In the genomic region with DNA sequence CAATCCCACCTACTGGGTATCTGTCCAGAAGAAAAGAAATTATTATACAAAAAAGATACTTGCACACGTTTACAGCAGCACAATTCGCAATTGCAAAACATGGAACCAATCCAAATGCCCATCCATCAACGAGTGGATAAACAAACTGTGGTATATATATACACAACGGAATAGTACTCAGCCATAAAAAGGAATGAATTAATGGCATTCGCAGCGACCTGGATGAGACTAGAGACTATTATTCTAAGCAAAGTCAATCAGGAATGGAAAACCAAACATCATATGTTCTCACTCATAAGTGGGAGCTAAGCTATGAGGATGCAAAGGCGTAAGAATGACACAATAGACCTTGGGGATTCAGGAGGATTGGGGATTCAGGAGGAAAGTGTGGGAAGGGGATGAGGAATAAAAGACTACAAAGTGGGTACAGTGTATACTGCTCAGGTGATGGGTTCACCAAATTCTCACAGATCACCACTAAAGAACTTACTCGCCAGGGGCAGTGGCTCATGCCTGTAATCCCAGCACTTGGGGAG, we compare ENCODE assay signal across 14 cellular contexts. TPM values are rescaled to one million over a fixed set of nuclear protein-coding genes. Genes with fewer than 3 reads are reported as not detected.
DNase-seq lines count a peak whose midpoint lies in the region; ATAC-seq and TF ChIP-seq lines count a peak whose summit lies in the region.
"Had no signal": no experiment of that assay in that cellular context is flagged by ENCODE, and none has a peak within 500 bp of the region (broad histone marks: within the 10 kb centered on the region; RNA-seq: fewer than 3 reads in every experiment).

No MANE protein-coding gene starts in this region.

- peaks cover 3 to 25% of the 10 kb centered on the region in 2 experiments for H3K36me3 ChIP-seq in SK-N-SH (replicated peaks in 1 of 2; ENCODE audit: control insufficient read depth in 1 of 2, insufficient read depth in 2 of 2, low read length in 1 of 2)

- no peaks in the 10 kb centered on the region for H3F3A ChIP-seq in SK-N-SH (replicated peaks; ENCODE audit: insufficient read depth)

- H3K36me3 Mint-ChIP-seq in activated naive CD8-positive, alpha-beta T cell: peaks cover 2% of the 10 kb centered on the region
- peaks cover 38% of the 10 kb centered on the region for H3K36me3 Mint-ChIP-seq in activated naive CD8-positive, alpha-beta T cell treated with anti-CD3 and anti-CD28 coated beads, Interleukin-2, amount 50 U/mL, for 24 hours (ENCODE audit: low read depth)
- peaks cover 11% of the 10 kb centered on the region for H3K36me3 Mint-ChIP-seq in memory B cell

- POLR2A ChIA-PET in SK-N-SH (lab: Yijun Ruan, JAX): no interaction called here

- TF ChIP-seq CTCF in SK-N-SH (IDR thresholded peaks at IDR 0.05): no peak

- no peaks in the 10 kb centered on the region for H3K9me2 ChIP-seq in SK-N-SH

- H3K9ac ChIP-seq in SK-N-SH: no peak overlapping the region

- peaks cover 100% of the 10 kb centered on the region for H3K79me2 ChIP-seq in SK-N-SH (ENCODE audit: insufficient read depth)

- H2AFZ ChIP-seq in SK-N-SH (ENCODE audit: low read depth): no peak overlapping the region

- H3K4me2 ChIP-seq in SK-N-SH: no peak overlapping the region

- no peaks in the 10 kb centered on the region for H3K9me3 ChIP-seq in SK-N-SH

- peak overlapping the region; percentile 37 for H3K27ac Mint-ChIP-seq in activated naive CD8-positive, alpha-beta T cell
- no peak overlapping the region for H3K27ac Mint-ChIP-seq in activated naive CD8-positive, alpha-beta T cell treated with anti-CD3 and anti-CD28 coated beads, Interleukin-2, amount 50 U/mL, for 24 hours
- peak overlapping the region; percentile 37 for H3K27ac Mint-ChIP-seq in memory B cell
- H3K27ac Mint-ChIP-seq: H9 had no signal

- no peaks in the 10 kb centered on the region for H3K4me1 ChIP-seq in SK-N-SH (ENCODE audit: control insufficient read depth in 1 of 2, insufficient read depth in 2 of 2, low read depth in 1 of 2, low read length in 1 of 2)

- no peak for TF ChIP-seq RAD21 in SK-N-SH (IDR thresholded peaks at IDR 0.05; ENCODE audit: low read length)

- H3K27ac ChIP-seq in SK-N-SH (ENCODE audit: low read depth in 2 of 2, low read length in 1 of 2): no peak overlapping the region
- H3K27ac ChIP-seq: 22Rv1 had no signal

- H3K4me1 Mint-ChIP-seq in activated naive CD8-positive, alpha-beta T cell (ENCODE audit: low read depth): peaks cover 40% of the 10 kb centered on the region
- H3K4me1 Mint-ChIP-seq in activated naive CD8-positive, alpha-beta T cell treated with anti-CD3 and anti-CD28 coated beads, Interleukin-2, amount 50 U/mL, for 24 hours: peaks cover 39% of the 10 kb centered on the region
- peaks cover 17% of the 10 kb centered on the region for H3K4me1 Mint-ChIP-seq in memory B cell
- H3K4me1 Mint-ChIP-seq: H9 had no signal

- no peak for TF ChIP-seq EP300 in SK-N-SH (IDR thresholded peaks at IDR 0.05; ENCODE audit: borderline replicate concordance in 1 of 2, low read depth in 1 of 2, low read length in 1 of 2)

- H3K4me3 ChIP-seq in SK-N-SH (ENCODE audit: low read depth in 2 of 2, low read length in 1 of 2): no peak overlapping the region
- H3K4me3 ChIP-seq: GM12878 had no signal

- CTCF ChIA-PET in SK-N-SH (lab: Yijun Ruan, JAX): no interaction called here

- 86% methylated on average over 8 of the region's 8 CpGs for WGBS in SK-N-SH (ENCODE audit: low lambda C conversion rate)

- H3K9me3 Mint-ChIP-seq in activated naive CD8-positive, alpha-beta T cell (ENCODE audit: low read depth): no peaks in the 10 kb centered on the region
- no peaks in the 10 kb centered on the region for H3K9me3 Mint-ChIP-seq in activated naive CD8-positive, alpha-beta T cell treated with anti-CD3 and anti-CD28 coated beads, Interleukin-2, amount 50 U/mL, for 24 hours
- H3K9me3 Mint-ChIP-seq in memory B cell: no peaks in the 10 kb centered on the region
- H3K9me3 Mint-ChIP-seq: CD14-positive monocyte, H9 had no signal

- peaks cover 92% of the 10 kb centered on the region for H4K20me1 ChIP-seq in SK-N-SH (ENCODE audit: insufficient read depth)

- H3K27me3 Mint-ChIP-seq in activated naive CD8-positive, alpha-beta T cell: no peaks in the 10 kb centered on the region
- no peaks in the 10 kb centered on the region for H3K27me3 Mint-ChIP-seq in activated naive CD8-positive, alpha-beta T cell treated with anti-CD3 and anti-CD28 coated beads, Interleukin-2, amount 50 U/mL, for 24 hours
- no peaks in the 10 kb centered on the region for H3K27me3 Mint-ChIP-seq in memory B cell

- no peak for ATAC-seq in SK-N-SH treated with all-trans-retinoic acid at 6 μM for 48 hours
- no peak for ATAC-seq in activated naive CD8-positive, alpha-beta T cell treated with anti-CD3 and anti-CD28 coated beads, Interleukin-2, amount 50 U/mL, for 24 hours
- no peak for ATAC-seq in memory B cell (ENCODE audit: low read depth)
- ATAC-seq: GM12878 had no signal

- H3K27me3 ChIP-seq in SK-N-SH (ENCODE audit: insufficient read depth): no peaks in the 10 kb centered on the region

- H3K4me3 Mint-ChIP-seq in activated naive CD8-positive, alpha-beta T cell: no peak overlapping the region
- H3K4me3 Mint-ChIP-seq in activated naive CD8-positive, alpha-beta T cell treated with anti-CD3 and anti-CD28 coated beads, Interleukin-2, amount 50 U/mL, for 24 hours: no peak overlapping the region
- no peak overlapping the region for H3K4me3 Mint-ChIP-seq in memory B cell
- H3K4me3 Mint-ChIP-seq: CD14-positive monocyte, H9 had no signal

- DNase-seq in SK-N-SH (no peak), memory B cell (ENCODE audit: low spot score in 2 of 2) (no peak), NCI-H2196 treated with DMSO at 0.1 percent for 48 hours (lab: John Stamatoyannopoulos, UW; ENCODE audit: unreplicated experiment) (no peak), retina (no peak)
- no peak for DNase-seq in activated naive CD8-positive, alpha-beta T cell treated with anti-CD3 and anti-CD28 coated beads, Interleukin-2, amount 50 U/mL, for 24 hours
- DNase-seq: DMS79, GOT3, H9, IMR-90 had no signal

TF ChIP-seq in SK-N-SH treated with all-trans-retinoic acid at 6 μM for 48 hours, 23 proteins besides CTCF, POLR2A, EP300 and RAD21:
- no peak for TF ChIP-seq ZFP30 (CRISPR knock-in tag; IDR thresholded peaks at IDR 0.05)
- peak; percentile 90 for TF ChIP-seq ZNF8 (CRISPR knock-in tag; IDR thresholded peaks at IDR 0.05)

TF ChIP-seq in SK-N-SH, 30 proteins besides CTCF, POLR2A, EP300 and RAD21 (continues in another document):
- TF ChIP-seq FOSL2 (IDR thresholded peaks at IDR 0.05; ENCODE audit: borderline replicate concordance, low read depth): no peak
- no peak for TF ChIP-seq RCOR1 (IDR thresholded peaks at IDR 0.05; ENCODE audit: low read length)
- TF ChIP-seq, protein P1, sequence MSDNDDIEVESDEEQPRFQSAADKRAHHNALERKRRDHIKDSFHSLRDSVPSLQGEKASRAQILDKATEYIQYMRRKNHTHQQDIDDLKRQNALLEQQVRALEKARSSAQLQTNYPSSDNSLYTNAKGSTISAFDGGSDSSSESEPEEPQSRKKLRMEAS (IDR thresholded peaks at IDR 0.05; ENCODE audit: low read depth): no peak
- TF ChIP-seq, protein P2, sequence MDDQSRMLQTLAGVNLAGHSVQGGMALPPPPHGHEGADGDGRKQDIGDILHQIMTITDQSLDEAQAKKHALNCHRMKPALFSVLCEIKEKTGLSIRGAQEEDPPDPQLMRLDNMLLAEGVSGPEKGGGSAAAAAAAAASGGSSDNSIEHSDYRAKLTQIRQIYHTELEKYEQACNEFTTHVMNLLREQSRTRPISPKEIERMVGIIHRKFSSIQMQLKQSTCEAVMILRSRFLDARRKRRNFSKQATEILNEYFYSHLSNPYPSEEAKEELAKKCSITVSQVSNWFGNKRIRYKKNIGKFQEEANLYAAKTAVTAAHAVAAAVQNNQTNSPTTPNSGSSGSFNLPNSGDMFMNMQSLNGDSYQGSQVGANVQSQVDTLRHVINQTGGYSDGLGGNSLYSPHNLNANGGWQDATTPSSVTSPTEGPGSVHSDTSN (IDR thresholded peaks at IDR 0.05): no peak
- TF ChIP-seq, protein P3, sequence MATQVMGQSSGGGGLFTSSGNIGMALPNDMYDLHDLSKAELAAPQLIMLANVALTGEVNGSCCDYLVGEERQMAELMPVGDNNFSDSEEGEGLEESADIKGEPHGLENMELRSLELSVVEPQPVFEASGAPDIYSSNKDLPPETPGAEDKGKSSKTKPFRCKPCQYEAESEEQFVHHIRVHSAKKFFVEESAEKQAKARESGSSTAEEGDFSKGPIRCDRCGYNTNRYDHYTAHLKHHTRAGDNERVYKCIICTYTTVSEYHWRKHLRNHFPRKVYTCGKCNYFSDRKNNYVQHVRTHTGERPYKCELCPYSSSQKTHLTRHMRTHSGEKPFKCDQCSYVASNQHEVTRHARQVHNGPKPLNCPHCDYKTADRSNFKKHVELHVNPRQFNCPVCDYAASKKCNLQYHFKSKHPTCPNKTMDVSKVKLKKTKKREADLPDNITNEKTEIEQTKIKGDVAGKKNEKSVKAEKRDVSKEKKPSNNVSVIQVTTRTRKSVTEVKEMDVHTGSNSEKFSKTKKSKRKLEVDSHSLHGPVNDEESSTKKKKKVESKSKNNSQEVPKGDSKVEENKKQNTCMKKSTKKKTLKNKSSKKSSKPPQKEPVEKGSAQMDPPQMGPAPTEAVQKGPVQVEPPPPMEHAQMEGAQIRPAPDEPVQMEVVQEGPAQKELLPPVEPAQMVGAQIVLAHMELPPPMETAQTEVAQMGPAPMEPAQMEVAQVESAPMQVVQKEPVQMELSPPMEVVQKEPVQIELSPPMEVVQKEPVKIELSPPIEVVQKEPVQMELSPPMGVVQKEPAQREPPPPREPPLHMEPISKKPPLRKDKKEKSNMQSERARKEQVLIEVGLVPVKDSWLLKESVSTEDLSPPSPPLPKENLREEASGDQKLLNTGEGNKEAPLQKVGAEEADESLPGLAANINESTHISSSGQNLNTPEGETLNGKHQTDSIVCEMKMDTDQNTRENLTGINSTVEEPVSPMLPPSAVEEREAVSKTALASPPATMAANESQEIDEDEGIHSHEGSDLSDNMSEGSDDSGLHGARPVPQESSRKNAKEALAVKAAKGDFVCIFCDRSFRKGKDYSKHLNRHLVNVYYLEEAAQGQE (IDR thresholded peaks at IDR 0.05; ENCODE audit: low read depth, low read length): no peak
- no peak for TF ChIP-seq TAF1 (IDR thresholded peaks at IDR 0.05; ENCODE audit: borderline replicate concordance, low read depth, low read length)

RNA-seq across cellular contexts. Expression of a gene that starts 21.0 kb away (rescaled TPM):
- 77.8 and 90.3 TPM in 2 replicates for polyA plus RNA-seq in SK-N-SH (2012; rRNA removed)
- 50.2 and 67.3 TPM in 2 replicates for polyA plus RNA-seq in SK-N-SH (2012; cell fraction: cytosol; rRNA removed)
- 71.2 and 172 TPM in 2 replicates for polyA plus RNA-seq in SK-N-SH (2012; cell fraction: nucleus; rRNA removed)
